In genomic region chr10:120999868-121000267, GRCh38 we compare ENCODE assay signal across 23 cellular contexts.
A peak's percentile ranks its signal among the peaks of the same experiment; 100 is the strongest.
DNase-seq lines count a peak whose midpoint lies in the region; FAIRE-seq and TF ChIP-seq lines count a peak whose summit lies in the region.
"Had no signal": no experiment of that assay in that cellular context is flagged by ENCODE, and none has a peak within 500 bp of the region (broad histone marks: within the 10 kb centered on the region; RNA-seq: fewer than 3 reads in every experiment).

No MANE protein-coding gene starts in this region.

- peaks cover 4% of the 10 kb centered on the region for H3K27me3 ChIP-seq in keratinocyte (ENCODE audit: control insufficient read depth, extremely low read depth, insufficient read depth, low read length)
- H3K27me3 ChIP-seq: BLaER1, gastrocnemius medialis, sigmoid colon, uterus had no signal

- H3K4me1 ChIP-seq in HEK293 (ENCODE audit: control insufficient read depth, insufficient read depth, low read length) (peaks cover 2% of the 10 kb centered on the region; the same call in 1 of the 2 replicates), keratinocyte (ENCODE audit: control insufficient read depth, extremely low read depth, insufficient read depth, low read length) (peaks cover 7% of the 10 kb centered on the region)
- H3K4me1 ChIP-seq: gastrocnemius medialis, sigmoid colon, suprapubic skin, uterus had no signal

- no peaks in the 10 kb centered on the region for H4K20me1 ChIP-seq in keratinocyte (ENCODE audit: control insufficient read depth, extremely low read depth, insufficient read depth, low read length)
- H4K20me1 ChIP-seq: BLaER1 had no signal

- no peak overlapping the region for H3K4me2 ChIP-seq in keratinocyte (ENCODE audit: control insufficient read depth, extremely low read depth, insufficient read depth, low read depth, low read length)
- H3K4me2 ChIP-seq: BLaER1 had no signal

- TF ChIP-seq CTCF in HEK293 (tag by site-specific recombination; IDR thresholded peaks at IDR 0.05) (peak; percentile 30; the same call in 1 of the 2 replicates), keratinocyte (optimal IDR thresholded peaks at IDR 0.05 in 1 of 3, IDR thresholded peaks at IDR 0.05 in 1 of 3, conservative IDR thresholded peaks at IDR 0.05 in 1 of 3; ENCODE audit: extremely low read depth in 1 of 3, insufficient read depth in 2 of 3, low read length in 3 of 3) (peak in 2 of 3 experiments; percentile 6 to 25)

- no peaks in the 10 kb centered on the region for H3K9me1 ChIP-seq in keratinocyte (ENCODE audit: control insufficient read depth, extremely low read depth, insufficient read depth, low read length)

- dilution Hi-C loops in keratinocyte (cut with MboI; ENCODE audit: extremely low pct_ligation_motif_present, low sequenced_read_pairs) = no loop called here

- CTCF ChIA-PET in HEK293 (lab: Yijun Ruan, JAX) = interaction anchor here (0.8 kb wide), 1 partner anchor 47 kb away, joined by 3 read pairs; no protein-coding TSS in a partner anchor

- H3K9me3 ChIP-seq in HEK293 (ENCODE audit: control insufficient read depth, insufficient read depth, low read depth, low read length) = peaks cover 2% of the 10 kb centered on the region; the same call in 1 of the 2 replicates
- H3K9me3 ChIP-seq in keratinocyte (ENCODE audit: control insufficient read depth, low read depth, low read length) = no peaks in the 10 kb centered on the region
- H3K9me3 ChIP-seq: gastrocnemius medialis, sigmoid colon, suprapubic skin, uterus had no signal

- H3K27ac ChIP-seq in HEK293 (ENCODE audit: extremely low read depth, low read depth, low read length) (no peak overlapping the region), keratinocyte (ENCODE audit: control insufficient read depth, insufficient read depth, low read length) (no peak overlapping the region)
- H3K27ac ChIP-seq: BLaER1, epithelial cell of prostate, gastrocnemius medialis, sigmoid colon, suprapubic skin, uterus had no signal

- peak; percentile 27 for DNase-seq in NCI-H146 (lab: John Stamatoyannopoulos, UW)
- DNase-seq in NCI-H146 treated with DMSO at 0.1 percent for 48 hours (lab: John Stamatoyannopoulos, UW; ENCODE audit: unreplicated experiment) = no peak
- peak; percentile 5 for DNase-seq in RPMI8226
- no peak for DNase-seq in keratinocyte (ENCODE audit: low read depth, low spot score)
- no peak for DNase-seq in DMS79 (lab: John Stamatoyannopoulos, UW)
- no peak for DNase-seq in kidney tubule cell (ENCODE audit: low spot score)
- no peak for DNase-seq in foreskin melanocyte
- DNase-seq: activated CD4-positive, alpha-beta memory T cell treated with anti-CD3 and anti-CD28 coated beads, Interleukin-2, amount 10 ng/mL, durations not matched to agents 7 days and 5 days; amniotic stem cell; gastrocnemius medialis; hypothalamus; kidney glomerular epithelial cell; mesenchymal stem cell; NCI-H1092; NCI-H2081 treated with DMSO at 0.1 percent for 48 hours; sigmoid colon; uterus had no signal

- H3K9ac ChIP-seq in keratinocyte (ENCODE audit: control insufficient read depth, extremely low read depth, insufficient read depth, low read length) = no peak overlapping the region
- H3K9ac ChIP-seq: BLaER1 had no signal

- no peak for FAIRE-seq in keratinocyte (lab: Jason Lieb, UNC)
- FAIRE-seq: A204.1, D721Med had no signal

- H2AFZ ChIP-seq in keratinocyte (ENCODE audit: control insufficient read depth, low read length) = no peak overlapping the region

- no peak overlapping the region for H3K4me3 ChIP-seq in HEK293 (ENCODE audit: low read depth, low read length)
- no peak overlapping the region for H3K4me3 ChIP-seq in keratinocyte (ENCODE audit: control insufficient read depth in 2 of 3, extremely low read depth in 1 of 3, insufficient read depth in 2 of 3, low read depth in 1 of 3, low read length in 3 of 3)
- H3K4me3 ChIP-seq: BLaER1, gastrocnemius medialis, sigmoid colon, suprapubic skin, uterus had no signal

- POLR2A ChIA-PET in HEK293 (lab: Yijun Ruan, JAX) = no interaction called here

- H3K36me3 ChIP-seq in HEK293 (ENCODE audit: control insufficient read depth in 2 of 2, insufficient read depth in 1 of 2, low read length in 2 of 2) (no peaks in the 10 kb centered on the region), keratinocyte (ENCODE audit: control insufficient read depth in 2 of 2, extremely low read depth in 1 of 2, insufficient read depth in 2 of 2, low read length in 2 of 2) (no peaks in the 10 kb centered on the region)
- H3K36me3 ChIP-seq: BLaER1, gastrocnemius medialis, sigmoid colon, suprapubic skin, uterus had no signal

- H3K79me2 ChIP-seq in keratinocyte (ENCODE audit: control insufficient read depth, insufficient read depth, low read length) = no peaks in the 10 kb centered on the region

TF ChIP-seq in HEK293, 187 proteins besides CTCF, POLR2A, EP300 and RAD21:
- no peak for TF ChIP-seq ZNF280D (tag by site-specific recombination; IDR thresholded peaks at IDR 0.05)
- TF ChIP-seq BCL11A (tag by site-specific recombination; IDR thresholded peaks at IDR 0.05; ENCODE audit: low read depth) = no peak
- TF ChIP-seq GLI4 (tag by site-specific recombination; IDR thresholded peaks at IDR 0.05) = no peak
- no peak for TF ChIP-seq OVOL3 (tag by site-specific recombination; IDR thresholded peaks at IDR 0.05)
- TF ChIP-seq ZNF610 (tag by site-specific recombination; IDR thresholded peaks at IDR 0.05; ENCODE audit: borderline replicate concordance) = no peak
- TF ChIP-seq ZNF112 (tag by site-specific recombination; IDR thresholded peaks at IDR 0.05) = no peak
- no peak for TF ChIP-seq ZNF560 (tag by site-specific recombination; IDR thresholded peaks at IDR 0.05; ENCODE audit: borderline replicate concordance)
- TF ChIP-seq ZBTB7A (tag by site-specific recombination; IDR thresholded peaks at IDR 0.05; ENCODE audit: low read depth) = no peak
- TF ChIP-seq, protein P1, sequence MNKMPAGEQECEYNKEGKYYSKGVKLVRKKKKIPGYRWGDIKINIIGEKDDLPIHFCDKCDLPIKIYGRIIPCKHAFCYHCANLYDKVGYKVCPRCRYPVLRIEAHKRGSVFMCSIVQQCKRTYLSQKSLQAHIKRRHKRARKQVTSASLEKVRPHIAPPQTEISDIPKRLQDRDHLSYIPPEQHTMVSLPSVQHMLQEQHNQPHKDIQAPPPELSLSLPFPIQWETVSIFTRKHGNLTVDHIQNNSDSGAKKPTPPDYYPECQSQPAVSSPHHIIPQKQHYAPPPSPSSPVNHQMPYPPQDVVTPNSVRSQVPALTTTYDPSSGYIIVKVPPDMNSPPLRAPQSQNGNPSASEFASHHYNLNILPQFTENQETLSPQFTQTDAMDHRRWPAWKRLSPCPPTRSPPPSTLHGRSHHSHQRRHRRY (tag by site-specific recombination; IDR thresholded peaks at IDR 0.05) = no peak
- no peak for TF ChIP-seq PATZ1 (tag by site-specific recombination; IDR thresholded peaks at IDR 0.05)
- no peak for TF ChIP-seq SP7 (tag by site-specific recombination; IDR thresholded peaks at IDR 0.05)
- TF ChIP-seq GLIS2 (tag by site-specific recombination; IDR thresholded peaks at IDR 0.05) = no peak
- TF ChIP-seq ZBTB1 (tag by site-specific recombination; IDR thresholded peaks at IDR 0.05) = no peak
- no peak for TF ChIP-seq KLF8 (tag by site-specific recombination; IDR thresholded peaks at IDR 0.05)
- TF ChIP-seq ZNF155 (tag by site-specific recombination; IDR thresholded peaks at IDR 0.05) = no peak
- no peak for TF ChIP-seq SETDB1 (IDR thresholded peaks at IDR 0.05; ENCODE audit: insufficient read length, low read length)
- no peak for TF ChIP-seq ZNF132 (tag by site-specific recombination; IDR thresholded peaks at IDR 0.05; ENCODE audit: borderline replicate concordance)
- TF ChIP-seq ZNF302 (tag by site-specific recombination; IDR thresholded peaks at IDR 0.05; ENCODE audit: low read depth) = no peak
- no peak for TF ChIP-seq BCL11B (tag by site-specific recombination; IDR thresholded peaks at IDR 0.05; ENCODE audit: low read depth)
- TF ChIP-seq ZBTB17 (tag by site-specific recombination; IDR thresholded peaks at IDR 0.05) = no peak

Comparison
In these comparisons a context has a peak if more than half of its experiments do, and no peak if none do; other contexts are left out.
1. DNase-seq: peak in NCI-H146 (single experiment) and RPMI8226 (single experiment); none in NCI-H146 treated with DMSO at 0.1 percent for 48 hours (single experiment), keratinocyte (single experiment), DMS79 (single experiment), kidney tubule cell (single experiment) and foreskin melanocyte (single experiment).